In the genomic region with DNA sequence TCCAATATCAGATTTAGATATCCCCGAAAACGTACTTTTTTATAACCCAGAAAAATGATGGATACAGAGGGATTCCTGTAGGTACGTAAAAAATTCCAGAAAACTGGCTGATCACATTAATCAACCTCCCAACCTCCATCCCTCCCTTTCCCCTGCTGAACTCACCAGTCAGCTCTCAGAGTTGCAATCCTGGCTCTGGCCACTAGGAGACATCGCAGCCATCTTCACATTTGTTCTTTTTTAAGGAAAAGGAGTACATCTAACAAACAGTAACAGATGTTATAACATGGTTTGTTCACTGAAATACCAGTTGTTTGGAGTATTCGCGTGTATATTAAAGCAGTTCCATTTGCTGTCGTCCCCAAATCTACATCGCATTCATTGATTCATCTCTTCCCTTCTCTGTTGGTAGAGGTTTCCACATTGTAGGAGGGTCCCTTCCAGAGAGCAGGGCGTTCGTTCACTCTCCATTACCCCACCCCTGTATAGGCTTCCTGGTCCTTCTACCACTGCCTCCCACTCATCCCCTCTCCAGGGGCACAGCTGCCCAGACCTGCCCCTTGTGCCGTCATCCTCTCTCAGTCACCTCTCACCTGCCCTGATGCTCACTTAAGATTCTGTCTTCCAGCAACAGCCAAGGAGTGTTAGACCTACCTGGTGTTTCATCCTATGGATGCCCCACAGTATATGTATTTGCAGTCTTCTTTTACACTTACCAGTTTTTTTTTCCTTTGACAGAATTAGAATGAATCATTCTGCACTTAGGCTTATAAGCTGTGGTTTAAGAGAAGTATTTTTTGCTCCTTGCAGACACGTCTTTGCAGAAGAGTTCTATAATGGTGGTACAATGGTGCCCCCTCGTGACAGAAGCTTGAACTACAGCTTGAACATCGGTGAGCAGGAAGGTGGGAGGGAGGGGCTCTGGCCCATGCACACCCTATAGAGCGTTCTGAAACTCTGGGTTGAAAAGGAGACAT, we compare ENCODE assay signal across 8 cellular contexts. TPM values are rescaled to one million over a fixed set of nuclear protein-coding genes. Genes with fewer than 3 reads are reported as not detected.
DNase-seq lines count a peak whose midpoint lies in the region; ATAC-seq and TF ChIP-seq lines count a peak whose summit lies in the region.

No MANE protein-coding gene starts in this region.

- no peaks in the 10 kb centered on the region for H3K36me3 ChIP-seq in liver (ENCODE audit: control insufficient read depth in 4 of 4, insufficient read depth in 3 of 4, low read depth in 1 of 4, low read length in 3 of 4)

- no peaks in the 10 kb centered on the region for H3K4me1 ChIP-seq in liver (ENCODE audit: control insufficient read depth in 4 of 4, insufficient read depth in 4 of 4, low read length in 3 of 4)

- DNase-seq in AG08395 (ENCODE audit: low spot score): peak; percentile 45
- peak; percentile 3 for DNase-seq in NCI-H2081 treated with DMSO at 0.1 percent for 48 hours (lab: John Stamatoyannopoulos, UW)
- DNase-seq in activated B cell treated with CpG ODN at 0.5 μM for 24 hours: peak; percentile 31
- DNase-seq in caudate nucleus (lab: John Stamatoyannopoulos, UW): peak in 49 of 61 donors; percentile 0 to 69 (median 10)
- peak; percentile 31 to 37 (median 32) for DNase-seq in stimulated activated CD4-positive, alpha-beta T cell treated with anti-CD3 and anti-CD28 coated beads, TNF-alpha, amount 100 ng/mL, for 4 hours (ENCODE audit: low read depth in 3 of 3)

- H3K9ac ChIP-seq in liver (ENCODE audit: low read depth in 1 of 2, low read length in 2 of 2): no peak overlapping the region

- no peak overlapping the region for H3K4me3 Mint-ChIP-seq in activated B cell treated with CpG ODN at 0.5 μM for 24 hours

- intact Hi-C loops in activated B cell treated with CpG ODN at 0.5 μM for 24 hours (cut with micrococcal nuclease): no loop called here

- no peak overlapping the region for H3K27ac Mint-ChIP-seq in activated B cell treated with CpG ODN at 0.5 μM for 24 hours

- H3K4me1 Mint-ChIP-seq in activated B cell treated with CpG ODN at 0.5 μM for 24 hours: peaks cover 6% of the 10 kb centered on the region

- no peaks in the 10 kb centered on the region for H3K27me3 ChIP-seq in liver (ENCODE audit: control insufficient read depth in 4 of 4, insufficient read depth in 4 of 4, low read length in 3 of 4)

- no peak overlapping the region for H3K4me3 ChIP-seq in liver (ENCODE audit: low read depth in 1 of 3, low read length in 3 of 3)

- H3K9me3 Mint-ChIP-seq in activated B cell treated with CpG ODN at 0.5 μM for 24 hours: no peaks in the 10 kb centered on the region

- CTCF ChIA-PET in activated B cell treated with CpG ODN at 0.5 μM for 24 hours (lab: Charles Lee): interaction anchor here (0.5 to 2.1 kb wide), 10 partner anchors 12 to 1175 kb away, joined by 3 to 13 read pairs (median 3); no protein-coding TSS in a partner anchor

- H3K27ac ChIP-seq in caudate nucleus (ENCODE audit: low read depth, low read length) (no peak overlapping the region), liver (ENCODE audit: low read depth in 1 of 2, low read length in 2 of 2) (no peak overlapping the region)

- ATAC-seq in GM18508 (IDR thresholded peaks at IDR 0.05; ENCODE audit: insufficient read depth, unreplicated experiment) (peak; percentile 88), HG02981 (IDR thresholded peaks at IDR 0.05; ENCODE audit: unreplicated experiment) (peak; percentile 90), activated B cell treated with CpG ODN at 0.5 μM for 24 hours (ENCODE audit: low read depth) (peak; percentile 69)

- POLR2A ChIA-PET in activated B cell treated with CpG ODN at 0.5 μM for 24 hours (lab: Charles Lee): no interaction called here

- 38% methylated on average over 15 of the region's 15 CpGs for WGBS in liver

- no peaks in the 10 kb centered on the region for H3K27me3 Mint-ChIP-seq in activated B cell treated with CpG ODN at 0.5 μM for 24 hours

- peak; percentile 65 to 82 for TF ChIP-seq RAD21 in liver (IDR thresholded peaks at IDR 0.05)

- TF ChIP-seq CTCF in activated B cell treated with CpG ODN at 0.5 μM for 24 hours (IDR thresholded peaks at IDR 0.05): peak; percentile 41
- peak; percentile 57 for TF ChIP-seq CTCF in liver (IDR thresholded peaks at IDR 0.05; ENCODE audit: low read depth, low read length, missing input control)

- H3K36me3 Mint-ChIP-seq in activated B cell treated with CpG ODN at 0.5 μM for 24 hours (ENCODE audit: low read depth): peaks cover 13% of the 10 kb centered on the region

- no peaks in the 10 kb centered on the region for H3K9me3 ChIP-seq in liver (ENCODE audit: control insufficient read depth in 4 of 4, low read length in 3 of 4)

TF ChIP-seq in liver, 16 proteins besides CTCF, POLR2A, EP300 and RAD21:
- TF ChIP-seq FOXA1 (IDR thresholded peaks at IDR 0.05) (no peak), TAF1 (conservative IDR thresholded peaks at IDR 0.05) (no peak), HNF4G (IDR thresholded peaks at IDR 0.05) (no peak), FOXA2 (IDR thresholded peaks at IDR 0.05) (no peak), MAX (IDR thresholded peaks at IDR 0.05) (no peak), GABPA (IDR thresholded peaks at IDR 0.05 in 1 of 2, conservative IDR thresholded peaks at IDR 0.05 in 1 of 2) (no peak), HNF4A (conservative IDR thresholded peaks at IDR 0.05) (no peak), ATF3 (IDR thresholded peaks at IDR 0.05) (no peak), SP1 (IDR thresholded peaks at IDR 0.05) (no peak), ZBTB33 (IDR thresholded peaks at IDR 0.05) (no peak), NR2F2 (IDR thresholded peaks at IDR 0.05) (no peak), EGR1 (IDR thresholded peaks at IDR 0.05; ENCODE audit: low read depth in 2 of 2) (no peak), RXRA (IDR thresholded peaks at IDR 0.05) (no peak), YY1 (IDR thresholded peaks at IDR 0.05) (no peak)
- TF ChIP-seq, protein P1, sequence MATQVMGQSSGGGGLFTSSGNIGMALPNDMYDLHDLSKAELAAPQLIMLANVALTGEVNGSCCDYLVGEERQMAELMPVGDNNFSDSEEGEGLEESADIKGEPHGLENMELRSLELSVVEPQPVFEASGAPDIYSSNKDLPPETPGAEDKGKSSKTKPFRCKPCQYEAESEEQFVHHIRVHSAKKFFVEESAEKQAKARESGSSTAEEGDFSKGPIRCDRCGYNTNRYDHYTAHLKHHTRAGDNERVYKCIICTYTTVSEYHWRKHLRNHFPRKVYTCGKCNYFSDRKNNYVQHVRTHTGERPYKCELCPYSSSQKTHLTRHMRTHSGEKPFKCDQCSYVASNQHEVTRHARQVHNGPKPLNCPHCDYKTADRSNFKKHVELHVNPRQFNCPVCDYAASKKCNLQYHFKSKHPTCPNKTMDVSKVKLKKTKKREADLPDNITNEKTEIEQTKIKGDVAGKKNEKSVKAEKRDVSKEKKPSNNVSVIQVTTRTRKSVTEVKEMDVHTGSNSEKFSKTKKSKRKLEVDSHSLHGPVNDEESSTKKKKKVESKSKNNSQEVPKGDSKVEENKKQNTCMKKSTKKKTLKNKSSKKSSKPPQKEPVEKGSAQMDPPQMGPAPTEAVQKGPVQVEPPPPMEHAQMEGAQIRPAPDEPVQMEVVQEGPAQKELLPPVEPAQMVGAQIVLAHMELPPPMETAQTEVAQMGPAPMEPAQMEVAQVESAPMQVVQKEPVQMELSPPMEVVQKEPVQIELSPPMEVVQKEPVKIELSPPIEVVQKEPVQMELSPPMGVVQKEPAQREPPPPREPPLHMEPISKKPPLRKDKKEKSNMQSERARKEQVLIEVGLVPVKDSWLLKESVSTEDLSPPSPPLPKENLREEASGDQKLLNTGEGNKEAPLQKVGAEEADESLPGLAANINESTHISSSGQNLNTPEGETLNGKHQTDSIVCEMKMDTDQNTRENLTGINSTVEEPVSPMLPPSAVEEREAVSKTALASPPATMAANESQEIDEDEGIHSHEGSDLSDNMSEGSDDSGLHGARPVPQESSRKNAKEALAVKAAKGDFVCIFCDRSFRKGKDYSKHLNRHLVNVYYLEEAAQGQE (IDR thresholded peaks at IDR 0.05): no peak

RNA-seq across cellular contexts. Expression of gene RAB40AL, which starts 36.8 kb away (rescaled TPM):
- total RNA-seq in activated B cell treated with CpG ODN at 0.5 μM for 24 hours (0.73 and 0.81 TPM in 2 replicates), liver (under 1 TPM; 0.14 to 0.75 TPM)
- polyA plus RNA-seq in liver: under 1 TPM in 1 of 2 donors, not detected in 1; 0.53 TPM
